In the genomic region with DNA sequence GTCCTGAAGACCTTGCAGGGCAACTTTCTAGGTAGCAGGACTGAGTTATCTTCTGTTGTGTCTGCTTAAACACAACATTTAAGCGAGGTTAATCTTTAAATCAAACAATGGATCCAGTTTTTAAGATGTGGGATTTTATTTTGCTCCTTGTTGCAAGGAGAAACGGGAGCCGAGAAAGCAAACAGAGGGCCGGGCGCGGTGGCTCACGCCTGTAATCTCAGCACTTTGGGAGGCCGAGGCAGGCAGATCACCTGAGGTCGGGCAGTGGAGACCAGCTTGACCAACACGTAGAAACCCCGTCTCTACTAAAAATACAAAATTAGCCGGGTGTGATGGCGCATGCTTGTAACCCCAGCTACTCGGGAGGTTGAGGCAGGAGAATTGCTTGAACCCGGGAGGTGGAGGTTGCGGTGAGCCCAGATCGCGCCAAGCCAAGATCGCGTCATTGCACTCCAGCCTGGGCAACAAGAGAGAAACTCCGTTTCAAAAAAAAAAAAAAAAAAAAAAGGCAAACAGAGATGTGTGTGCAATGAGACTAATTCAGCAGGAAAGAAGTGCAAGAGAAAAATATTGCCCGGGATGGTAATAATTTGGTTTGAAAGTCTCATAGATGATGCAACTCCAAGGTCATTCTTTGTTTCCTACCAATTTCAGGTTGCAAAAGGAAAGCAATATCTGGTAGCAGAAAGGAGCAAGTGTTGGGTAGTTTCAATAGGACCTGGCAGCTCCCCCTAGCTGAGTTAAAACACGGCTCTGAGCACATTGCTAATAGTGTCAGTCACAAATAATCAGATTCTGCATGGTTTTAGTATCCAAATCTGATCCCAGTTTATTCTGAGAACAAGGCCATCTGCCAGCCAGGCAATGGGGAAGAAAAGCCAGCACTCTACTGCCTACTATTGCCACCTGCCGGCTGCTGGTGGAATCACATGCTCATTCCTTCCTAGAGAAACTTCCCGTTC, we compare ENCODE assay signal across 8 cellular contexts.
DNase-seq lines count a peak whose midpoint lies in the region; ATAC-seq and TF ChIP-seq lines count a peak whose summit lies in the region.

No MANE protein-coding gene starts in this region.

- H3K9me3 ChIP-seq in OCI-LY1 (ENCODE audit: low read length) (no peaks in the 10 kb centered on the region), esophagus muscularis mucosa (no peaks in the 10 kb centered on the region)
- H3K9me3 ChIP-seq in naive thymus-derived CD4-positive, alpha-beta T cell (ENCODE audit: control insufficient read depth in 2 of 3, low read length in 3 of 3), result no peaks in the 10 kb centered on the region

- H3K27me3 ChIP-seq in OCI-LY1 (ENCODE audit: insufficient read depth, low read length), result no peaks in the 10 kb centered on the region
- H3K27me3 ChIP-seq in esophagus muscularis mucosa, result no peaks in the 10 kb centered on the region
- no peaks in the 10 kb centered on the region for H3K27me3 ChIP-seq in naive thymus-derived CD4-positive, alpha-beta T cell (ENCODE audit: control insufficient read depth in 2 of 2, insufficient read depth in 2 of 2, low read length in 2 of 2)

- H3K27ac ChIP-seq in OCI-LY1 (ENCODE audit: low read depth, low read length, poor library complexity, severe bottlenecking), result no peak overlapping the region
- peak overlapping the region in 1 of 4 donors; percentile 9 for H3K27ac ChIP-seq in esophagus muscularis mucosa (replicated peaks in 1 of 4)
- no peak overlapping the region for H3K27ac ChIP-seq in naive thymus-derived CD4-positive, alpha-beta T cell (ENCODE audit: low read depth, low read length)

- H3K4me3 Mint-ChIP-seq in naive thymus-derived CD4-positive, alpha-beta T cell, result no peak overlapping the region
- no peak overlapping the region for H3K4me3 Mint-ChIP-seq in stimulated activated effector memory CD8-positive, alpha-beta T cell treated with anti-CD3 and anti-CD28 coated beads, Interleukin-12 subunit alpha, Interleukin-12 subunit beta, amount 100 ng/mL, for 72 hours

- peaks cover 0 to 21% (median 0%) of the 10 kb centered on the region in 5 donors for H3K27me3 Mint-ChIP-seq in naive thymus-derived CD4-positive, alpha-beta T cell

- WGBS in esophagus muscularis mucosa, result 78% methylated on average over 25 of the region's 25 CpGs

- H3K36me3 ChIP-seq in OCI-LY1 (ENCODE audit: insufficient read depth, low read length) (no peaks in the 10 kb centered on the region), esophagus muscularis mucosa (no peaks in the 10 kb centered on the region)
- H3K36me3 ChIP-seq in naive thymus-derived CD4-positive, alpha-beta T cell (ENCODE audit: control insufficient read depth in 2 of 3, insufficient read depth in 3 of 3, low read length in 3 of 3), result no peaks in the 10 kb centered on the region

- ATAC-seq in GM19035 (IDR thresholded peaks at IDR 0.05; ENCODE audit: unreplicated experiment), result peak; percentile 58
- peak; percentile 86 for ATAC-seq in naive thymus-derived CD4-positive, alpha-beta T cell
- ATAC-seq in stimulated activated effector memory CD8-positive, alpha-beta T cell treated with anti-CD3 and anti-CD28 coated beads, Interleukin-12 subunit alpha, Interleukin-12 subunit beta, amount 100 ng/mL, for 72 hours, result no peak

- DNase-seq in AG20443 (ENCODE audit: low spot score) (peak; percentile 78), HuH-7.5 (ENCODE audit: low spot score) (peak; percentile 64), activated T-cell treated with anti-CD3 and anti-CD28 coated beads for 24 hours (ENCODE audit: low read depth) (peak; percentile 66), esophagus muscularis mucosa (ENCODE audit: extremely low spot score) (peak; percentile 97)
- peak; percentile 32 to 77 (median 62) for DNase-seq in naive thymus-derived CD4-positive, alpha-beta T cell
- peak; percentile 71 to 84 for DNase-seq in stimulated activated effector memory CD8-positive, alpha-beta T cell treated with anti-CD3 and anti-CD28 coated beads, Interleukin-12 subunit alpha, Interleukin-12 subunit beta, amount 100 ng/mL, for 72 hours (ENCODE audit: low spot score in 2 of 2)

- no peak overlapping the region for H3K9ac ChIP-seq in OCI-LY1 (ENCODE audit: low read length)

- no peaks in the 10 kb centered on the region for H3K9me2 ChIP-seq in OCI-LY1 (ENCODE audit: low read depth, low read length)

- TF ChIP-seq POLR2A in esophagus muscularis mucosa (IDR thresholded peaks at IDR 0.05; ENCODE audit: low read depth), result no peak

- CTCF ChIA-PET in naive thymus-derived CD4-positive, alpha-beta T cell (lab: Charles Lee), result interaction anchor here (0.6 to 8.0 kb wide), 9 partner anchors 9 to 357 kb away, joined by 4 to 86 read pairs (median 7); no protein-coding TSS in a partner anchor

- no peaks in the 10 kb centered on the region for H4K20me1 ChIP-seq in OCI-LY1 (ENCODE audit: insufficient read depth, low read length)

- no peak overlapping the region for H3K4me2 ChIP-seq in OCI-LY1 (ENCODE audit: low read length)

- no peaks in the 10 kb centered on the region for H3K79me2 ChIP-seq in OCI-LY1 (ENCODE audit: insufficient read depth, low read length)

- H3K4me1 Mint-ChIP-seq in naive thymus-derived CD4-positive, alpha-beta T cell, result peaks cover 0 to 4% (median 0%) of the 10 kb centered on the region in 7 donors
- no peaks in the 10 kb centered on the region for H3K4me1 Mint-ChIP-seq in stimulated activated effector memory CD8-positive, alpha-beta T cell treated with anti-CD3 and anti-CD28 coated beads, Interleukin-12 subunit alpha, Interleukin-12 subunit beta, amount 100 ng/mL, for 72 hours

- intact Hi-C loops in esophagus muscularis mucosa (cut with DNase I), result loop anchor here (2.0 kb wide), 2 partner anchors 189 to 213 kb away; no protein-coding TSS in a partner anchor
- intact Hi-C loops in naive thymus-derived CD4-positive, alpha-beta T cell (cut with micrococcal nuclease), result loop anchor here (1.0 to 10.0 kb wide), 6 partner anchors 190 to 531 kb away; a partner anchor contains a TSS

- H2AFZ ChIP-seq in OCI-LY1 (ENCODE audit: low read length), result no peak overlapping the region

- TF ChIP-seq EP300 in esophagus muscularis mucosa (IDR thresholded peaks at IDR 0.05), result no peak

- no peaks in the 10 kb centered on the region for H3K4me1 ChIP-seq in OCI-LY1 (ENCODE audit: insufficient read depth, low read length, severe bottlenecking)
- H3K4me1 ChIP-seq in esophagus muscularis mucosa, result peaks cover 8 to 19% (median 9%) of the 10 kb centered on the region in 4 donors
- no peaks in the 10 kb centered on the region for H3K4me1 ChIP-seq in naive thymus-derived CD4-positive, alpha-beta T cell (ENCODE audit: control insufficient read depth in 2 of 2, insufficient read depth in 2 of 2, low read length in 2 of 2)

- no peaks in the 10 kb centered on the region for H3K9me3 Mint-ChIP-seq in naive thymus-derived CD4-positive, alpha-beta T cell
- no peaks in the 10 kb centered on the region for H3K9me3 Mint-ChIP-seq in stimulated activated effector memory CD8-positive, alpha-beta T cell treated with anti-CD3 and anti-CD28 coated beads, Interleukin-12 subunit alpha, Interleukin-12 subunit beta, amount 100 ng/mL, for 72 hours

- peak; percentile 90 for TF ChIP-seq CTCF in OCI-LY1 (IDR thresholded peaks at IDR 0.05; ENCODE audit: low read length)
- peak; percentile 96 to 98 (median 96) for TF ChIP-seq CTCF in esophagus muscularis mucosa (IDR thresholded peaks at IDR 0.05)

- H3K36me3 Mint-ChIP-seq in naive thymus-derived CD4-positive, alpha-beta T cell, result no peaks in the 10 kb centered on the region
- no peaks in the 10 kb centered on the region for H3K36me3 Mint-ChIP-seq in stimulated activated effector memory CD8-positive, alpha-beta T cell treated with anti-CD3 and anti-CD28 coated beads, Interleukin-12 subunit alpha, Interleukin-12 subunit beta, amount 100 ng/mL, for 72 hours

- H3K4me3 ChIP-seq in OCI-LY1 (ENCODE audit: low read depth, low read length, poor library complexity, severe bottlenecking) (no peak overlapping the region), esophagus muscularis mucosa (no peak overlapping the region)
- no peak overlapping the region for H3K4me3 ChIP-seq in naive thymus-derived CD4-positive, alpha-beta T cell (ENCODE audit: low read length)

- H3K27ac Mint-ChIP-seq in naive thymus-derived CD4-positive, alpha-beta T cell, result no peak overlapping the region
- no peak overlapping the region for H3K27ac Mint-ChIP-seq in stimulated activated effector memory CD8-positive, alpha-beta T cell treated with anti-CD3 and anti-CD28 coated beads, Interleukin-12 subunit alpha, Interleukin-12 subunit beta, amount 100 ng/mL, for 72 hours

- POLR2A ChIA-PET in naive thymus-derived CD4-positive, alpha-beta T cell (lab: Charles Lee), result interaction anchor here (0.7 to 1.1 kb wide), 2 partner anchors 98 to 191 kb away, joined by 3 read pairs; no protein-coding TSS in a partner anchor

- no peaks in the 10 kb centered on the region for H3F3A ChIP-seq in OCI-LY1 (ENCODE audit: insufficient read depth, low read length)
